ENCODE assay signal across 8 cellular contexts in genomic region chr10:79298403-79299244, GRCh38. TPM values are rescaled to one million over a fixed set of nuclear protein-coding genes. Genes with fewer than 3 reads are reported as not detected.
DNase-seq lines count a peak whose midpoint lies in the region; ATAC-seq lines count a peak whose summit lies in the region.

No MANE protein-coding gene starts in this region.

- H3K27ac ChIP-seq in effector memory CD4-positive, alpha-beta T cell (ENCODE audit: insufficient read depth, low read length, poor library complexity, severe bottlenecking): no peak overlapping the region

- peaks cover 48% of the 10 kb centered on the region for H3K36me3 ChIP-seq in effector memory CD4-positive, alpha-beta T cell (ENCODE audit: control insufficient read depth, insufficient read depth, low read length)

- ATAC-seq in GM21381 (IDR thresholded peaks at IDR 0.05; ENCODE audit: unreplicated experiment): no peak

- no peaks in the 10 kb centered on the region for H3K4me1 ChIP-seq in effector memory CD4-positive, alpha-beta T cell (ENCODE audit: control insufficient read depth, insufficient read depth, low read length, poor library complexity, severe bottlenecking)

- peak; percentile 98 for DNase-seq in EH (ENCODE audit: low read depth)
- DNase-seq in RKO (ENCODE audit: low spot score): peak; percentile 85
- DNase-seq in dermis blood vessel endothelial cell: peak; percentile 65
- peak; percentile 92 for DNase-seq in non-pigmented ciliary epithelial cell (ENCODE audit: low read depth)
- DNase-seq in hippocampal formation (lab: John Stamatoyannopoulos, UW): no peak
- no peak for DNase-seq in effector memory CD4-positive, alpha-beta T cell
- DNase-seq in NCI-H2081 treated with DMSO at 0.1 percent for 48 hours (lab: John Stamatoyannopoulos, UW): no peak

- no peak overlapping the region for H3K4me3 ChIP-seq in effector memory CD4-positive, alpha-beta T cell (ENCODE audit: insufficient read depth, low read depth, low read length, poor library complexity, severe bottlenecking)

- H3K27me3 ChIP-seq in effector memory CD4-positive, alpha-beta T cell (replicated peaks; ENCODE audit: control insufficient read depth, insufficient read depth, low read length, poor library complexity, severe bottlenecking): no peaks in the 10 kb centered on the region

- H3K9me3 ChIP-seq in effector memory CD4-positive, alpha-beta T cell (ENCODE audit: control insufficient read depth, low read length): no peaks in the 10 kb centered on the region

RNA-seq across cellular contexts. Expression of gene PPIF, which starts 48.6 kb away (rescaled TPM):
- total RNA-seq in dermis blood vessel endothelial cell: 14.5 and 23.8 TPM in 2 replicates

Comparison
In these comparisons a context has a peak if more than half of its experiments do, and no peak if none do; other contexts are left out.
1. DNase-seq: peak in EH (single experiment), RKO (single experiment), dermis blood vessel endothelial cell (single experiment) and non-pigmented ciliary epithelial cell (single experiment); none in hippocampal formation (0 of 2), effector memory CD4-positive, alpha-beta T cell (0 of 3) and NCI-H2081 treated with DMSO at 0.1 percent for 48 hours (single experiment).